ENCODE assay signal across 1 cellular context in genomic region chr10:43105119-43105792, GRCh38.
TF ChIP-seq lines count a peak whose summit lies in the region.

No MANE protein-coding gene starts in this region.

TF ChIP-seq in GM12878, 131 proteins besides CTCF, POLR2A, EP300 and RAD21 (continued from another document and continues in another):
- TF ChIP-seq EGR1 (IDR thresholded peaks at IDR 0.05; ENCODE audit: borderline replicate concordance in 1 of 2, low read depth in 2 of 2, low read length in 2 of 2) (peak in 1 of 2 experiments; percentile 71; a peak in 2 of 3 replicates), BCL3 (IDR thresholded peaks at IDR 0.05; ENCODE audit: borderline replicate concordance, insufficient read depth, low read depth, low read length, poor library complexity, severe bottlenecking) (no peak), USF2 (IDR thresholded peaks at IDR 0.05; ENCODE audit: borderline replicate concordance, low read depth, low read length) (no peak), TCF7 (IDR thresholded peaks at IDR 0.05; ENCODE audit: borderline replicate concordance) (no peak), SP1 (IDR thresholded peaks at IDR 0.05; ENCODE audit: low read depth, low read length) (no peak), USF1 (IDR thresholded peaks at IDR 0.05; ENCODE audit: borderline replicate concordance, extremely low read length, insufficient read depth, low read depth, low read length) (no peak), BRCA1 (IDR thresholded peaks at IDR 0.05; ENCODE audit: low read depth, low read length) (no peak), SMARCA5 (IDR thresholded peaks at IDR 0.05) (0 out of 2 replicates have a peak, but pooled peaks have one; percentile 55), SIN3A (IDR thresholded peaks at IDR 0.05; ENCODE audit: low read depth, low read length) (no peak), KAT2A (conservative IDR thresholded peaks at IDR 0.05; ENCODE audit: control insufficient read depth, low read depth, low read length) (no peak), IRF3 (IDR thresholded peaks at IDR 0.05) (no peak), WRNIP1 (IDR thresholded peaks at IDR 0.05; ENCODE audit: borderline replicate concordance, low read depth, low read length) (no peak), ZNF687 (IDR thresholded peaks at IDR 0.05) (no peak), NFXL1 (IDR thresholded peaks at IDR 0.05; ENCODE audit: borderline replicate concordance) (no peak), SMAD5 (IDR thresholded peaks at IDR 0.05; ENCODE audit: low read depth) (no peak), MYB (IDR thresholded peaks at IDR 0.05; ENCODE audit: borderline replicate concordance, low read depth, low read length) (no peak), IKZF1 (conservative IDR thresholded peaks at IDR 0.05) (peak; percentile 58), BCL11A (IDR thresholded peaks at IDR 0.05; ENCODE audit: low read depth, low read length) (no peak), FOXK2 (IDR thresholded peaks at IDR 0.05) (no peak), NR2C1 (IDR thresholded peaks at IDR 0.05) (no peak), ETV6 (conservative IDR thresholded peaks at IDR 0.05 in 1 of 2, IDR thresholded peaks at IDR 0.05 in 1 of 2; ENCODE audit: borderline replicate concordance in 1 of 2, low read depth in 1 of 2) (no peak), SIX5 (IDR thresholded peaks at IDR 0.05; ENCODE audit: low read depth, low read length, severe bottlenecking) (no peak), RBBP5 (conservative IDR thresholded peaks at IDR 0.05) (no peak), NKRF (conservative IDR thresholded peaks at IDR 0.05) (no peak; the same call in 1 of the 2 replicates), ZZZ3 (IDR thresholded peaks at IDR 0.05; ENCODE audit: control insufficient read depth, insufficient read length, low read depth) (no peak), KLF5 (IDR thresholded peaks at IDR 0.05; ENCODE audit: partially characterized antibody) (no peak), GATAD2B (conservative IDR thresholded peaks at IDR 0.05; ENCODE audit: low read depth) (0 out of 2 replicates have a peak, but pooled peaks have one; percentile 29), HDAC6 (IDR thresholded peaks at IDR 0.05; ENCODE audit: unreplicated experiment) (no peak), NR2F1 (conservative IDR thresholded peaks at IDR 0.05) (no peak), HDAC2 (IDR thresholded peaks at IDR 0.05) (no peak), IRF4 (IDR thresholded peaks at IDR 0.05; ENCODE audit: low read depth, low read length) (no peak), SRF (IDR thresholded peaks at IDR 0.05; ENCODE audit: low read depth in 2 of 2, low read length in 2 of 2) (no peak), TCF12 (IDR thresholded peaks at IDR 0.05; ENCODE audit: low read depth, low read length) (no peak), CHD2 (IDR thresholded peaks at IDR 0.05; ENCODE audit: borderline replicate concordance, low read depth, low read length) (no peak), POLR2AphosphoS2 (IDR thresholded peaks at IDR 0.05; ENCODE audit: low read depth, low read length) (no peak), ZBTB4 (CRISPR knock-in tag; IDR thresholded peaks at IDR 0.05) (no peak), ZNF384 (IDR thresholded peaks at IDR 0.05; ENCODE audit: borderline replicate concordance, low read depth, low read length) (no peak), LARP7 (IDR thresholded peaks at IDR 0.05) (peak; percentile 45), YY1 (IDR thresholded peaks at IDR 0.05; ENCODE audit: low read depth, low read length) (peak; percentile 44; the same call in 1 of the 2 replicates), STAT1 (conservative IDR thresholded peaks at IDR 0.05) (0 out of 2 replicates have a peak, but pooled peaks have one; percentile 51), TBL1XR1 (IDR thresholded peaks at IDR 0.05; ENCODE audit: low read depth, low read length) (0 out of 2 replicates have a peak, but pooled peaks have one; percentile 20), BMI1 (IDR thresholded peaks at IDR 0.05; ENCODE audit: borderline replicate concordance) (no peak), SMAD1 (IDR thresholded peaks at IDR 0.05; ENCODE audit: low read depth, partially characterized antibody) (no peak), ASH2L (IDR thresholded peaks at IDR 0.05; ENCODE audit: borderline replicate concordance, low read depth) (no peak), STAT3 (IDR thresholded peaks at IDR 0.05; ENCODE audit: low read depth, low read length) (no peak), RELA (IDR thresholded peaks at IDR 0.05; ENCODE audit: borderline replicate concordance, partially characterized antibody) (no peak), GABPA (IDR thresholded peaks at IDR 0.05; ENCODE audit: low read depth) (no peak), PKNOX1 (IDR thresholded peaks at IDR 0.05) (no peak), ATF7 (IDR thresholded peaks at IDR 0.05; ENCODE audit: low read depth) (no peak), PAX5 (IDR thresholded peaks at IDR 0.05; ENCODE audit: borderline replicate concordance, low read depth, low read length) (peak; percentile 54; the same call in 1 of the 2 replicates), CBX5 (IDR thresholded peaks at IDR 0.05; ENCODE audit: low read depth) (no peak), HSF1 (IDR thresholded peaks at IDR 0.05; ENCODE audit: low read depth, low read length) (no peak), ZSCAN29 (IDR thresholded peaks at IDR 0.05) (0 out of 2 replicates have a peak, but pooled peaks have one; percentile 17)
